29 cellular contexts compared by ENCODE assay signal in genomic region chr11:1567721-1568100, GRCh38. TPM values are rescaled to one million over a fixed set of nuclear protein-coding genes. Genes with fewer than 3 reads are reported as not detected.
DNase-seq lines count a peak whose midpoint lies in the region; ATAC-seq, FAIRE-seq and TF ChIP-seq lines count a peak whose summit lies in the region.
"Had no signal": no experiment of that assay in that cellular context is flagged by ENCODE, and none has a peak within 500 bp of the region (broad histone marks: within the 10 kb centered on the region; RNA-seq: fewer than 3 reads in every experiment).

No MANE protein-coding gene starts in this region.

- no peak overlapping the region for H4K5ac ChIP-seq in H1 (ENCODE audit: insufficient read length, low read depth, low read length)

- no peaks in the 10 kb centered on the region for H3K27me3 Mint-ChIP-seq in T-helper 17 cell
- H3K27me3 Mint-ChIP-seq: activated naive CD8-positive, alpha-beta T cell treated with anti-CD3 and anti-CD28 coated beads for 36 hours had no signal

- no peak overlapping the region for H3K27ac ChIP-seq in H1 (ENCODE audit: low read depth, low read length)
- H3K27ac ChIP-seq in psoas muscle = peak overlapping the region; percentile 65
- H3K27ac ChIP-seq: ascending aorta; BLaER1 treated with 17β-estradiol and CSF1 and Interleukin-3, amounts not matched to agents 10 nM and 100 nM; cardiac muscle cell; neutrophil had no signal

- peak overlapping the region; percentile 52; the same call in 1 of the 2 replicates for H3K18ac ChIP-seq in H1 (ENCODE audit: extremely low read depth, low read length)

- H3K9ac ChIP-seq in H1 (replicated peaks in 1 of 4; ENCODE audit: extremely low read depth in 1 of 4, low read depth in 3 of 4, low read length in 3 of 4) = no peak overlapping the region; a peak in 2 of 7 replicates
- H3K9ac ChIP-seq: BLaER1 treated with 17β-estradiol and CSF1 and Interleukin-3, amounts not matched to agents 10 nM and 100 nM had no signal

- H3K14ac ChIP-seq in H1 (ENCODE audit: insufficient read length) = no peak overlapping the region

- intact Hi-C loops in psoas muscle (cut with DNase I) = no loop called here

- no peak for TF ChIP-seq EP300 in H1 (IDR thresholded peaks at IDR 0.05; ENCODE audit: borderline replicate concordance in 1 of 2, low read depth in 2 of 2, low read length in 2 of 2)

- peak overlapping the region; percentile 29 for H2BK120ac ChIP-seq in H1 (replicated peaks; ENCODE audit: low read depth, low read length)

- H3K4me1 ChIP-seq in H1 (replicated peaks in 1 of 4; ENCODE audit: control insufficient read depth in 3 of 4, insufficient read depth in 4 of 4, low read length in 3 of 4) = peaks cover 0 to 51% (median 38%) of the 10 kb centered on the region in 4 experiments; a peak in 6 of 7 replicates
- H3K4me1 ChIP-seq in psoas muscle = peaks cover 36% of the 10 kb centered on the region

- H2BK15ac ChIP-seq in H1 (ENCODE audit: low read length) = no peak overlapping the region

- peak overlapping the region; percentile 43 for H3K4me3 Mint-ChIP-seq in T-helper 17 cell
- H3K4me3 Mint-ChIP-seq: activated naive CD8-positive, alpha-beta T cell treated with anti-CD3 and anti-CD28 coated beads for 36 hours; dendritic cell treated with granulocyte-macrophage colony-stimulating factor and Interleukin-4, amounts not matched to agents 40 ng/mL and 50 ng/mL, for 4 days; T-helper 2 cell treated with Interferon-gamma antibody and Interleukin-4, amounts not matched to agents 5 μg/mL and 100 μg/mL, for 36 hours had no signal

- H3K36me3 Mint-ChIP-seq in T-helper 17 cell (ENCODE audit: low read depth) = no peaks in the 10 kb centered on the region
- H3K36me3 Mint-ChIP-seq: activated naive CD8-positive, alpha-beta T cell treated with anti-CD3 and anti-CD28 coated beads for 36 hours had no signal

- no peak for ATAC-seq in T-helper 17 cell
- no peak for ATAC-seq in psoas muscle
- ATAC-seq in HG02571 (IDR thresholded peaks at IDR 0.05; ENCODE audit: unreplicated experiment) = no peak
- ATAC-seq: sciatic nerve had no signal

- peaks cover 19% of the 10 kb centered on the region for H3K27me3 ChIP-seq in H7 (ENCODE audit: control insufficient read depth, insufficient read depth, low read length)
- H3K27me3 ChIP-seq in H1 (replicated peaks in 1 of 4; ENCODE audit: control insufficient read depth in 3 of 4, extremely low read depth in 1 of 4, insufficient read depth in 3 of 4, low read length in 3 of 4) = peaks cover 4 to 27% (median 23%) of the 10 kb centered on the region in 4 experiments
- H3K27me3 ChIP-seq in psoas muscle (ENCODE audit: insufficient read depth in 3 of 3, low read length in 2 of 3) = no peaks in the 10 kb centered on the region
- H3K27me3 ChIP-seq: ascending aorta had no signal

- peaks cover 4 to 22% of the 10 kb centered on the region in 2 experiments for H4K20me1 ChIP-seq in H1 (replicated peaks in 1 of 2; ENCODE audit: control insufficient read depth in 1 of 2, insufficient read depth in 2 of 2, low read length in 2 of 2)

- no peak overlapping the region for H3K23ac ChIP-seq in H1 (ENCODE audit: insufficient read length)

- H3K9me3 ChIP-seq in T-helper 17 cell (ENCODE audit: control insufficient read depth, low read length, poor library complexity, severe bottlenecking) (no peaks in the 10 kb centered on the region), H1 (ENCODE audit: insufficient read depth in 2 of 2, low read depth in 1 of 2, low read length in 1 of 2) (no peaks in the 10 kb centered on the region), psoas muscle (no peaks in the 10 kb centered on the region)
- H3K9me3 ChIP-seq: ascending aorta; BLaER1 treated with 17β-estradiol and CSF1 and Interleukin-3, amounts not matched to agents 10 nM and 100 nM; neutrophil had no signal

- H3K56ac ChIP-seq in H1 (replicated peaks; ENCODE audit: insufficient read length, low read depth, low read length) = no peak overlapping the region

- FAIRE-seq in H1 (lab: Jason Lieb, UNC) = no peak
- FAIRE-seq: frontal cortex, GM12891 had no signal

- H2BK12ac ChIP-seq in H1 (ENCODE audit: low read depth, low read length) = peak overlapping the region; percentile 80; the same call in 1 of the 2 replicates

- 0 out of 2 replicates have a peak overlapping the region, but pooled peaks have one; percentile 15 for H2AK5ac ChIP-seq in H1 (ENCODE audit: low read depth, low read length)

- peaks cover 12% of the 10 kb centered on the region for H3K4me1 Mint-ChIP-seq in T-helper 17 cell

- H4K8ac ChIP-seq in H1 (ENCODE audit: extremely low read depth, insufficient read depth, low read length) = no peak overlapping the region; the same call in 1 of the 2 replicates

- no peaks in the 10 kb centered on the region; the same call in 1 of the 2 replicates for H3K23me2 ChIP-seq in H1 (ENCODE audit: low read depth, low read length)

- H3K4me3 ChIP-seq in H7 (ENCODE audit: insufficient read depth, low read depth, low read length) (no peak overlapping the region), H1 (ENCODE audit: extremely low read depth in 1 of 4, insufficient read depth in 2 of 4, low read depth in 3 of 4, low read length in 4 of 4) (no peak overlapping the region), psoas muscle (no peak overlapping the region)
- H3K4me3 ChIP-seq: ascending aorta; BLaER1 treated with 17β-estradiol and CSF1 and Interleukin-3, amounts not matched to agents 10 nM and 100 nM; cardiac muscle cell had no signal

- POLR2A ChIA-PET in H1 (lab: Charles Lee; ENCODE audit: partially characterized antibody) = interaction anchor here (1.7 to 6.9 kb wide), 2 partner anchors 10 to 14 kb away, joined by 4 to 58 read pairs; no protein-coding TSS in a partner anchor

- H3K79me2 ChIP-seq in H1 (ENCODE audit: control insufficient read depth in 1 of 2, insufficient read depth in 2 of 2, low read length in 2 of 2) = no peaks in the 10 kb centered on the region

- peak overlapping the region; percentile 73 for H4K91ac ChIP-seq in H1 (replicated peaks; ENCODE audit: insufficient read length, low read length)

- peak overlapping the region; percentile 66; the same call in 1 of the 2 replicates for H2BK5ac ChIP-seq in H1 (ENCODE audit: low read depth, low read length)

- no peak overlapping the region for H3K27ac Mint-ChIP-seq in T-helper 17 cell
- H3K27ac Mint-ChIP-seq: activated naive CD8-positive, alpha-beta T cell treated with anti-CD3 and anti-CD28 coated beads for 36 hours; dendritic cell treated with granulocyte-macrophage colony-stimulating factor and Interleukin-4, amounts not matched to agents 40 ng/mL and 50 ng/mL, for 4 days; progenitor cell of endocrine pancreas; T-helper 2 cell treated with Interferon-gamma antibody and Interleukin-4, amounts not matched to agents 5 μg/mL and 100 μg/mL, for 36 hours had no signal

- H3K4ac ChIP-seq in H1 (replicated peaks; ENCODE audit: insufficient read length, low read depth, low read length) = peak overlapping the region; percentile 83

- H2AFZ ChIP-seq in H1 (ENCODE audit: low read length) = no peak overlapping the region

- H3K36me3 ChIP-seq in H7 (replicated peaks; ENCODE audit: control insufficient read depth, insufficient read depth, low read length) (no peaks in the 10 kb centered on the region), H1 (ENCODE audit: control insufficient read depth in 2 of 4, insufficient read depth in 4 of 4, low read length in 3 of 4) (no peaks in the 10 kb centered on the region), psoas muscle (ENCODE audit: insufficient read depth in 1 of 2, low read depth in 1 of 2) (peaks cover 0 to 15% of the 10 kb centered on the region in 2 donors)
- H3K36me3 ChIP-seq: cardiac muscle cell, neutrophil had no signal

- CTCF ChIA-PET in H1 (lab: Charles Lee; ENCODE audit: partially characterized antibody) = interaction anchor here (0.6 to 9.1 kb wide), 9 partner anchors 12 to 993 kb away, joined by 3 to 100 read pairs (median 4); no protein-coding TSS in a partner anchor

- TF ChIP-seq POLR2A in H1 (IDR thresholded peaks at IDR 0.05; ENCODE audit: control extremely low read depth in 1 of 2, low read depth in 2 of 2, low read length in 2 of 2) = no peak

- no peak overlapping the region for H2BK20ac ChIP-seq in H1 (ENCODE audit: low read length)

- WGBS in H1 (ENCODE audit: extremely low coverage in 1 of 2, insufficient coverage in 1 of 2, insufficient read length in 1 of 2, insufficient replicate concordance in 2 of 2, low coverage in 1 of 2, low lambda C conversion rate in 2 of 2, missing lambda C conversion rate in 1 of 2), 2 experiments = 81% methylated on average over 6 of the region's 7 CpGs; no CpG with 5 or more reads in 1 of the 2 experiments
- 70 to 72% (median 70%) methylated on average over 7 of the region's 7 CpGs for WGBS in psoas muscle, 3 donors

- TF ChIP-seq RAD21 in H1 (IDR thresholded peaks at IDR 0.05 in 1 of 2, conservative IDR thresholded peaks at IDR 0.05 in 1 of 2; ENCODE audit: low read depth in 2 of 2, low read length in 2 of 2) = no peak

- peak overlapping the region; percentile 12 to 60; a peak in 3 of 4 replicates for H3K4me2 ChIP-seq in H1 (ENCODE audit: insufficient read depth in 1 of 2, low read depth in 2 of 2, low read length in 2 of 2)

- H3K79me1 ChIP-seq in H1 (ENCODE audit: low read depth, low read length) = no peaks in the 10 kb centered on the region

- no peak for TF ChIP-seq CTCF in H1 (IDR thresholded peaks at IDR 0.05; ENCODE audit: control extremely low read depth in 1 of 3, insufficient read depth in 1 of 3, low read depth in 1 of 3, low read length in 3 of 3)
- no peak for TF ChIP-seq CTCF in psoas muscle (IDR thresholded peaks at IDR 0.05)

- DNase-seq in H7 = peak; percentile 42
- peak in 1 of 3 donors; percentile 7 for DNase-seq in T-helper 17 cell
- no peak for DNase-seq in H1 (ENCODE audit: low read depth in 1 of 2, low spot score in 2 of 2)
- no peak for DNase-seq in psoas muscle
- DNase-seq in HK-2 (ENCODE audit: unreplicated experiment) = no peak
- DNase-seq in stimulated activated CD4-positive, alpha-beta T cell treated with anti-CD3 and anti-CD28 coated beads, Interleukin-12 subunit alpha, Interleukin-12 subunit beta, amount 100 ng/mL, for 4 hours = no peak
- DNase-seq: activated CD4-positive, alpha-beta T cell treated with anti-CD3 and anti-CD28 coated beads for 4 hours; HCEC 1CT; hippocampal formation; Kasumi-1; mesenchymal stem cell; Right ventricle myocardium superior; stimulated activated CD4-positive, alpha-beta T cell treated with anti-CD3 and anti-CD28 coated beads, Interleukin-15, amount 100 ng/mL, for 24 hours; stimulated activated CD4-positive, alpha-beta T cell treated with anti-CD3 and anti-CD28 coated beads, Interleukin-4, amount 100 ng/mL, for 4 hours; trophoblast cell had no signal

RNA-seq across cellular contexts. Expression of gene DUSP8, which starts 4.4 kb away (rescaled TPM):
- 1.7 and 2.7 TPM in 2 replicates for total RNA-seq in H7 (2014; rRNA removed; shearing (Covaris generic))
- total RNA-seq in T-helper 17 cell = 10 to 100 TPM; 79.5 to 90.1 TPM
- total RNA-seq in H1 (2021; fragmentation: NEBNext Ultra II Directional; extraction: Animal tissue kit (Norgen Biotek cat#: 25700)) = 2.1 and 2.8 TPM in 2 replicates
- 3.6 and 4.1 TPM in 2 replicates for polyA plus RNA-seq in H1 (2011; rRNA removed)
- 2.4 TPM for polyA plus RNA-seq in H1 (2011; cell fraction: cytosol; rRNA removed)
- 4.9 TPM for polyA plus RNA-seq in H1 (2011; cell fraction: nucleus; rRNA removed)
- polyA plus RNA-seq in H1 (2012, experiment 1 of 2) = 2.1 to 5.2 TPM (median 4.3 TPM) in 4 replicates
- 1.3 TPM for polyA plus RNA-seq in H1 (2012, experiment 2 of 2)
- polyA plus RNA-seq in H1 (2013, experiment 1 of 2) = 1.7 TPM
- 2.1 TPM for polyA plus RNA-seq in H1 (2013, experiment 2 of 2)
- 0.90 and 5.2 TPM in 2 replicates for polyA minus RNA-seq in H1 (2011; rRNA and poly(A)+ RNA removed)
- 2.0 TPM for polyA minus RNA-seq in H1 (2011; cell fraction: cytosol; rRNA and poly(A)+ RNA removed)
- polyA minus RNA-seq in H1 (2011; cell fraction: nucleus; rRNA and poly(A)+ RNA removed) = 1.7 TPM
- total RNA-seq in psoas muscle = 10 to 100 TPM in 3 of 4 donors, 1 to 10 TPM in 1; 9.9 to 15.2 (median 14.0) TPM
- 1 to 10 TPM; 1.0 to 4.4 (median 3.5) TPM for polyA plus RNA-seq in psoas muscle

RNA-seq across cellular contexts. Expression of gene KRTAP5-1, which starts 17.4 kb away (rescaled TPM):
- total RNA-seq in H7 (2014; rRNA removed; shearing (Covaris generic)) = not detected in 2 replicates
- total RNA-seq in T-helper 17 cell (not detected), psoas muscle (not detected)
- total RNA-seq in H1 (2021; fragmentation: NEBNext Ultra II Directional; extraction: Animal tissue kit (Norgen Biotek cat#: 25700)) = not detected in 2 replicates
- polyA plus RNA-seq in H1 (2011; rRNA removed) (not detected in 2 replicates), psoas muscle (not detected)
- polyA plus RNA-seq in H1 (2011; cell fraction: cytosol; rRNA removed) = not detected
- not detected for polyA plus RNA-seq in H1 (2011; cell fraction: nucleus; rRNA removed)
- polyA plus RNA-seq in H1 (2012, experiment 1 of 2) = 0.27 TPM in 1 of 4 replicates, not detected in the others
- not detected for polyA plus RNA-seq in H1 (2012, experiment 2 of 2)
- polyA plus RNA-seq in H1 (2013, experiment 1 of 2) = not detected
- polyA plus RNA-seq in H1 (2013, experiment 2 of 2) = not detected
- polyA minus RNA-seq in H1 (2011; rRNA and poly(A)+ RNA removed) = not detected in 2 replicates
- polyA minus RNA-seq in H1 (2011; cell fraction: cytosol; rRNA and poly(A)+ RNA removed) = not detected
- polyA minus RNA-seq in H1 (2011; cell fraction: nucleus; rRNA and poly(A)+ RNA removed) = not detected
- total RNA-seq: activated CD8-positive, alpha-beta memory T cell treated with anti-CD3 and anti-CD28 coated beads for 36 hours; activated naive CD8-positive, alpha-beta T cell treated with anti-CD3 and anti-CD28 coated beads for 36 hours; ascending aorta; cardiac muscle cell; frontal cortex; progenitor cell of endocrine pancreas; Right ventricle myocardium superior; sciatic nerve had no signal
- polyA plus RNA-seq: AG04450, cardiac muscle cell had no signal

RNA-seq across cellular contexts. Expression of gene KRTAP5-2, which starts 30.4 kb away (rescaled TPM):
- not detected in 2 replicates for total RNA-seq in H7 (2014; rRNA removed; shearing (Covaris generic))
- total RNA-seq in T-helper 17 cell = not detected
- not detected in 2 replicates for total RNA-seq in H1 (2021; fragmentation: NEBNext Ultra II Directional; extraction: Animal tissue kit (Norgen Biotek cat#: 25700))
- polyA plus RNA-seq in H1 (2011; rRNA removed) = not detected in 2 replicates
- not detected for polyA plus RNA-seq in H1 (2011; cell fraction: cytosol; rRNA removed)
- not detected for polyA plus RNA-seq in H1 (2011; cell fraction: nucleus; rRNA removed)
- polyA plus RNA-seq in H1 (2012, experiment 1 of 2) = 0.25 TPM in 1 of 4 replicates, not detected in the others
- polyA plus RNA-seq in H1 (2012, experiment 2 of 2) = not detected
- polyA plus RNA-seq in H1 (2013, experiment 1 of 2) = not detected
- polyA plus RNA-seq in H1 (2013, experiment 2 of 2) = not detected
- not detected in 2 replicates for polyA minus RNA-seq in H1 (2011; rRNA and poly(A)+ RNA removed)
- not detected for polyA minus RNA-seq in H1 (2011; cell fraction: cytosol; rRNA and poly(A)+ RNA removed)
- not detected for polyA minus RNA-seq in H1 (2011; cell fraction: nucleus; rRNA and poly(A)+ RNA removed)
- total RNA-seq in psoas muscle = not detected
- polyA plus RNA-seq in psoas muscle = not detected
- total RNA-seq: activated CD8-positive, alpha-beta memory T cell treated with anti-CD3 and anti-CD28 coated beads for 36 hours; activated naive CD8-positive, alpha-beta T cell treated with anti-CD3 and anti-CD28 coated beads for 36 hours; ascending aorta; cardiac muscle cell; frontal cortex; progenitor cell of endocrine pancreas; Right ventricle myocardium superior; sciatic nerve had no signal
- polyA plus RNA-seq: AG04450, cardiac muscle cell had no signal

RNA-seq across cellular contexts. Expression of gene KRTAP5-3, which starts 40.6 kb away (rescaled TPM):
- total RNA-seq in H7 (2014; rRNA removed; shearing (Covaris generic)) = not detected in 2 replicates
- total RNA-seq in T-helper 17 cell (not detected), psoas muscle (not detected)
- total RNA-seq in H1 (2021; fragmentation: NEBNext Ultra II Directional; extraction: Animal tissue kit (Norgen Biotek cat#: 25700)) = not detected in 2 replicates
- polyA plus RNA-seq in H1 (2011; rRNA removed) (not detected in 2 replicates), psoas muscle (not detected)
- not detected for polyA plus RNA-seq in H1 (2011; cell fraction: cytosol; rRNA removed)
- polyA plus RNA-seq in H1 (2011; cell fraction: nucleus; rRNA removed) = not detected
- not detected in 4 replicates for polyA plus RNA-seq in H1 (2012, experiment 1 of 2)
- not detected for polyA plus RNA-seq in H1 (2012, experiment 2 of 2)
- polyA plus RNA-seq in H1 (2013, experiment 1 of 2) = not detected
- not detected for polyA plus RNA-seq in H1 (2013, experiment 2 of 2)
- not detected in 2 replicates for polyA minus RNA-seq in H1 (2011; rRNA and poly(A)+ RNA removed)
- not detected for polyA minus RNA-seq in H1 (2011; cell fraction: cytosol; rRNA and poly(A)+ RNA removed)
- polyA minus RNA-seq in H1 (2011; cell fraction: nucleus; rRNA and poly(A)+ RNA removed) = not detected
- total RNA-seq: activated CD8-positive, alpha-beta memory T cell treated with anti-CD3 and anti-CD28 coated beads for 36 hours; activated naive CD8-positive, alpha-beta T cell treated with anti-CD3 and anti-CD28 coated beads for 36 hours; ascending aorta; cardiac muscle cell; frontal cortex; progenitor cell of endocrine pancreas; Right ventricle myocardium superior; sciatic nerve had no signal
- polyA plus RNA-seq: AG04450, cardiac muscle cell had no signal

RNA-seq across cellular contexts. Expression of gene KRTAP5-4, which starts 54.2 kb away (rescaled TPM):
- total RNA-seq in H7 (2014; rRNA removed; shearing (Covaris generic)) = not detected in 2 replicates
- not detected for total RNA-seq in T-helper 17 cell
- total RNA-seq in H1 (2021; fragmentation: NEBNext Ultra II Directional; extraction: Animal tissue kit (Norgen Biotek cat#: 25700)) = not detected in 2 replicates
- not detected in 2 replicates for polyA plus RNA-seq in H1 (2011; rRNA removed)
- not detected for polyA plus RNA-seq in H1 (2011; cell fraction: cytosol; rRNA removed)
- polyA plus RNA-seq in H1 (2011; cell fraction: nucleus; rRNA removed) = not detected
- polyA plus RNA-seq in H1 (2012, experiment 1 of 2) = not detected in 4 replicates
- not detected for polyA plus RNA-seq in H1 (2012, experiment 2 of 2)
- not detected for polyA plus RNA-seq in H1 (2013, experiment 1 of 2)
- polyA plus RNA-seq in H1 (2013, experiment 2 of 2) = not detected
- polyA minus RNA-seq in H1 (2011; rRNA and poly(A)+ RNA removed) = not detected in 2 replicates
- polyA minus RNA-seq in H1 (2011; cell fraction: cytosol; rRNA and poly(A)+ RNA removed) = not detected
- not detected for polyA minus RNA-seq in H1 (2011; cell fraction: nucleus; rRNA and poly(A)+ RNA removed)
- not detected for total RNA-seq in psoas muscle
- polyA plus RNA-seq in psoas muscle = not detected
- total RNA-seq: activated CD8-positive, alpha-beta memory T cell treated with anti-CD3 and anti-CD28 coated beads for 36 hours; activated naive CD8-positive, alpha-beta T cell treated with anti-CD3 and anti-CD28 coated beads for 36 hours; ascending aorta; cardiac muscle cell; frontal cortex; progenitor cell of endocrine pancreas; Right ventricle myocardium superior; sciatic nerve had no signal
- polyA plus RNA-seq: AG04450, cardiac muscle cell had no signal

Comparison
In these comparisons a context has a peak if more than half of its experiments do, and no peak if none do; other contexts are left out.
1. RNA of gene DUSP8, which starts 4.4 kb away (total RNA-seq): 79.5 to 90.1 TPM in T-helper 17 cell; 9.9 to 15.2 TPM in psoas muscle, 2.1 to 2.8 TPM in H1 and 1.7 to 2.7 TPM in H7; every median in the first group is over 4 times any median in the second.